In genomic region chr12:28787151-28787550, GRCh38 we compare ENCODE assay signal across 24 cellular contexts.
A peak's percentile ranks its signal among the peaks of the same experiment; 100 is the strongest.
DNase-seq lines count a peak whose midpoint lies in the region; ATAC-seq and TF ChIP-seq lines count a peak whose summit lies in the region.
"Had no signal": no experiment of that assay in that cellular context is flagged by ENCODE, and none has a peak within 500 bp of the region (broad histone marks: within the 10 kb centered on the region; RNA-seq: fewer than 3 reads in every experiment).

No MANE protein-coding gene starts in this region.

- no peak for ATAC-seq in activated CD8-positive, alpha-beta memory T cell treated with anti-CD3 and anti-CD28 coated beads, Interleukin-2, amount 10 ng/mL, durations not matched to agents 7 days and 5 days
- ATAC-seq: activated T-cell treated with anti-CD3 and anti-CD28 coated beads, Interleukin-2, amount 50 U/mL, for 4 hours; gastrocnemius medialis; K562; naive thymus-derived CD8-positive, alpha-beta T cell; pancreas; sciatic nerve had no signal

- POLR2A ChIA-PET in HEK293 (lab: Yijun Ruan, JAX), result no interaction called here
- POLR2A ChIA-PET in GM10248 (lab: Yijun Ruan, JAX), result no interaction called here

- TF ChIP-seq CTCF in HEK293 (tag by site-specific recombination; IDR thresholded peaks at IDR 0.05), result no peak
- no peak for TF ChIP-seq CTCF in fibroblast of lung (conservative IDR thresholded peaks at IDR 0.05 in 1 of 2, IDR thresholded peaks at IDR 0.05 in 1 of 2; ENCODE audit: low read depth in 1 of 2, low read length in 2 of 2)
- TF ChIP-seq CTCF in neural crest cell (conservative IDR thresholded peaks at IDR 0.05), result no peak
- TF ChIP-seq CTCF in HFFc6 (IDR thresholded peaks at IDR 0.05), result no peak
- no peak for TF ChIP-seq CTCF in GM10248 (IDR thresholded peaks at IDR 0.05; ENCODE audit: control extremely low read depth, extremely low read depth, low read depth, missing control alignments)

- H3K9me3 ChIP-seq in HEK293 (ENCODE audit: control insufficient read depth, insufficient read depth, low read depth, low read length) (no peaks in the 10 kb centered on the region), fibroblast of lung (ENCODE audit: control insufficient read depth, insufficient read depth, low read depth, low read length) (no peaks in the 10 kb centered on the region)
- H3K9me3 ChIP-seq: gastrocnemius medialis, pancreas had no signal

- H3K4me2 ChIP-seq in fibroblast of lung (ENCODE audit: extremely low read depth, insufficient read depth, low read length), result no peak overlapping the region

- no peak overlapping the region for H3K9ac ChIP-seq in fibroblast of lung (ENCODE audit: insufficient read depth, low read length)

- H3K27ac ChIP-seq in HEK293 (ENCODE audit: extremely low read depth, low read depth, low read length) (no peak overlapping the region), fibroblast of lung (ENCODE audit: insufficient read depth, low read length) (no peak overlapping the region)
- H3K27ac ChIP-seq: gastrocnemius medialis, pancreas had no signal

- H3K27me3 ChIP-seq in fibroblast of lung (ENCODE audit: control insufficient read depth, insufficient read depth, low read length), result no peaks in the 10 kb centered on the region
- H3K27me3 ChIP-seq: gastrocnemius medialis, pancreas had no signal

- CTCF ChIA-PET in HEK293 (lab: Yijun Ruan, JAX), result no interaction called here
- CTCF ChIA-PET in activated CD8-positive, alpha-beta memory T cell treated with anti-CD3 and anti-CD28 coated beads, Interleukin-2, amount 10 ng/mL, durations not matched to agents 7 days and 5 days (lab: Charles Lee), result no interaction called here
- CTCF ChIA-PET in GM10248 (lab: Yijun Ruan, JAX), result no interaction called here

- H3K36me3 Mint-ChIP-seq in neural crest cell (ENCODE audit: low read depth) (peaks cover 8% of the 10 kb centered on the region), HFFc6 (ENCODE audit: low read depth) (no peaks in the 10 kb centered on the region)
- H3K36me3 Mint-ChIP-seq in activated CD8-positive, alpha-beta memory T cell treated with anti-CD3 and anti-CD28 coated beads, Interleukin-2, amount 10 ng/mL, durations not matched to agents 7 days and 5 days, result no peaks in the 10 kb centered on the region
- H3K36me3 Mint-ChIP-seq: memory B cell; naive thymus-derived CD8-positive, alpha-beta T cell had no signal

- no peaks in the 10 kb centered on the region for H3K36me3 ChIP-seq in HEK293 (ENCODE audit: control insufficient read depth in 2 of 2, insufficient read depth in 1 of 2, low read length in 2 of 2)
- H3K36me3 ChIP-seq in fibroblast of lung (ENCODE audit: control insufficient read depth, insufficient read depth, low read length), result no peaks in the 10 kb centered on the region
- H3K36me3 ChIP-seq: gastrocnemius medialis, pancreas had no signal

- H3K27me3 Mint-ChIP-seq in neural crest cell (ENCODE audit: low read depth) (no peaks in the 10 kb centered on the region), HFFc6 (ENCODE audit: insufficient read depth) (peaks cover 5% of the 10 kb centered on the region)
- peaks cover 5% of the 10 kb centered on the region for H3K27me3 Mint-ChIP-seq in activated CD8-positive, alpha-beta memory T cell treated with anti-CD3 and anti-CD28 coated beads, Interleukin-2, amount 10 ng/mL, durations not matched to agents 7 days and 5 days
- H3K27me3 Mint-ChIP-seq: memory B cell had no signal

- no peaks in the 10 kb centered on the region for H4K20me1 ChIP-seq in fibroblast of lung (ENCODE audit: control insufficient read depth, extremely low read depth, insufficient read depth, low read length)

- H3K27ac Mint-ChIP-seq in neural crest cell (ENCODE audit: unreplicated experiment) (peak overlapping the region; percentile 81), HFFc6 (no peak overlapping the region)
- no peak overlapping the region for H3K27ac Mint-ChIP-seq in activated CD8-positive, alpha-beta memory T cell treated with anti-CD3 and anti-CD28 coated beads, Interleukin-2, amount 10 ng/mL, durations not matched to agents 7 days and 5 days
- H3K27ac Mint-ChIP-seq: activated naive CD4-positive, alpha-beta T cell treated with anti-CD3 and anti-CD28 coated beads for 36 hours; memory B cell; naive thymus-derived CD8-positive, alpha-beta T cell had no signal

- H3K4me3 ChIP-seq in HEK293 (ENCODE audit: low read depth, low read length) (no peak overlapping the region), fibroblast of lung (replicated peaks in 1 of 4; ENCODE audit: control extremely low read depth in 1 of 4, insufficient read depth in 1 of 4, low read depth in 3 of 4, low read length in 4 of 4) (no peak overlapping the region)
- H3K4me3 ChIP-seq: gastrocnemius medialis, K562, pancreas had no signal

- H3K4me1 ChIP-seq in HEK293 (ENCODE audit: control insufficient read depth, insufficient read depth, low read length) (no peaks in the 10 kb centered on the region), fibroblast of lung (ENCODE audit: control insufficient read depth, extremely low read depth, insufficient read depth, low read length) (no peaks in the 10 kb centered on the region)
- H3K4me1 ChIP-seq: gastrocnemius medialis, pancreas had no signal

- peak; percentile 34 for DNase-seq in RPMI7951 (ENCODE audit: low read depth)
- peak; percentile 8 to 52 for DNase-seq in fibroblast of lung (ENCODE audit: low read depth in 2 of 2)
- DNase-seq in neural crest cell (ENCODE audit: low read depth, low spot score), result peak; percentile 7
- DNase-seq in activated CD8-positive, alpha-beta memory T cell treated with anti-CD3 and anti-CD28 coated beads, Interleukin-2, amount 10 ng/mL, durations not matched to agents 7 days and 5 days, result no peak
- DNase-seq in HFFc6, result no peak
- no peak for DNase-seq in 8988T
- no peak for DNase-seq in GM10248 (ENCODE audit: extremely low spot score)
- DNase-seq: activated naive CD4-positive, alpha-beta T cell treated with anti-CD3 and anti-CD28 coated beads for 36 hours; activated T-cell treated with anti-CD3 and anti-CD28 coated beads, Interleukin-2, amount 50 U/mL, for 4 hours; cerebellar nuclear complex; DMS 273 treated with DMSO at 0.1 percent for 48 hours; gastrocnemius medialis; naive thymus-derived CD8-positive, alpha-beta T cell; NCI-H1436 treated with DMSO at 0.1 percent for 48 hours; NCI-H2171; NCI-H69; pancreas; Right ventricle myocardium superior; stimulated activated CD8-positive, alpha-beta memory T cell treated with anti-CD3 and anti-CD28 coated beads, Interleukin-4, amount 100 ng/mL, for 48 hours; SW 1271 had no signal

- peaks cover 11% of the 10 kb centered on the region for H3K9me3 Mint-ChIP-seq in neural crest cell
- no peaks in the 10 kb centered on the region for H3K9me3 Mint-ChIP-seq in activated CD8-positive, alpha-beta memory T cell treated with anti-CD3 and anti-CD28 coated beads, Interleukin-2, amount 10 ng/mL, durations not matched to agents 7 days and 5 days (ENCODE audit: low read depth)
- peaks cover 6% of the 10 kb centered on the region for H3K9me3 Mint-ChIP-seq in HFFc6
- H3K9me3 Mint-ChIP-seq: activated naive CD4-positive, alpha-beta T cell treated with anti-CD3 and anti-CD28 coated beads for 36 hours; activated T-cell treated with anti-CD3 and anti-CD28 coated beads, Interleukin-2, amount 50 U/mL, for 4 hours had no signal

- H2AFZ ChIP-seq in fibroblast of lung (ENCODE audit: low read length), result no peak overlapping the region

- H3K4me1 Mint-ChIP-seq in neural crest cell (peaks cover 39% of the 10 kb centered on the region), HFFc6 (ENCODE audit: low read depth) (no peaks in the 10 kb centered on the region)
- no peaks in the 10 kb centered on the region for H3K4me1 Mint-ChIP-seq in activated CD8-positive, alpha-beta memory T cell treated with anti-CD3 and anti-CD28 coated beads, Interleukin-2, amount 10 ng/mL, durations not matched to agents 7 days and 5 days
- H3K4me1 Mint-ChIP-seq: memory B cell; naive thymus-derived CD8-positive, alpha-beta T cell had no signal

- no peaks in the 10 kb centered on the region for H3K79me2 ChIP-seq in fibroblast of lung (ENCODE audit: control insufficient read depth, insufficient read depth, low read length)

- peak overlapping the region; percentile 14 for H3K4me3 Mint-ChIP-seq in neural crest cell
- H3K4me3 Mint-ChIP-seq in activated CD8-positive, alpha-beta memory T cell treated with anti-CD3 and anti-CD28 coated beads, Interleukin-2, amount 10 ng/mL, durations not matched to agents 7 days and 5 days, result no peak overlapping the region
- H3K4me3 Mint-ChIP-seq in HFFc6, result no peak overlapping the region
- H3K4me3 Mint-ChIP-seq: activated naive CD4-positive, alpha-beta T cell treated with anti-CD3 and anti-CD28 coated beads for 36 hours; activated T-cell treated with anti-CD3 and anti-CD28 coated beads, Interleukin-2, amount 50 U/mL, for 4 hours; memory B cell; naive thymus-derived CD8-positive, alpha-beta T cell had no signal

TF ChIP-seq in HEK293, 187 proteins besides CTCF, POLR2A, EP300 and RAD21 (continues in another document):
- no peak for TF ChIP-seq ZSCAN23 (tag by site-specific recombination; IDR thresholded peaks at IDR 0.05)
- no peak for TF ChIP-seq ZNF280D (tag by site-specific recombination; IDR thresholded peaks at IDR 0.05)
- TF ChIP-seq SCRT2 (tag by site-specific recombination; IDR thresholded peaks at IDR 0.05), result no peak
- TF ChIP-seq ZNF521 (tag by site-specific recombination; IDR thresholded peaks at IDR 0.05), result no peak
- no peak for TF ChIP-seq WT1 (tag by site-specific recombination; IDR thresholded peaks at IDR 0.05)
- TF ChIP-seq ZIC2 (tag by site-specific recombination; IDR thresholded peaks at IDR 0.05), result 0 out of 2 replicates have a peak, but pooled peaks have one; percentile 14
- TF ChIP-seq ZNF830 (tag by site-specific recombination; IDR thresholded peaks at IDR 0.05; ENCODE audit: low read depth), result no peak

Comparison
In these comparisons a context has a peak if more than half of its experiments do, and no peak if none do; other contexts are left out.
1. DNase-seq: peak in RPMI7951 (single experiment), fibroblast of lung (2 of 2) and neural crest cell (single experiment); none in activated CD8-positive, alpha-beta memory T cell treated with anti-CD3 and anti-CD28 coated beads, Interleukin-2, amount 10 ng/mL, durations not matched to agents 7 days and 5 days (single experiment), HFFc6 (single experiment), 8988T (single experiment) and GM10248 (single experiment).